In genomic region chr16:88368994-88369393, GRCh38 we compare ENCODE assay signal across 16 cellular contexts. TPM values are rescaled to one million over a fixed set of nuclear protein-coding genes. Genes with fewer than 3 reads are reported as not detected.
DNase-seq lines count a peak whose midpoint lies in the region; ATAC-seq and TF ChIP-seq lines count a peak whose summit lies in the region.
"Had no signal": no experiment of that assay in that cellular context is flagged by ENCODE, and none has a peak within 500 bp of the region (broad histone marks: within the 10 kb centered on the region; RNA-seq: fewer than 3 reads in every experiment).

No MANE protein-coding gene starts in this region.

- no peaks in the 10 kb centered on the region for H3K9me3 Mint-ChIP-seq in chondrocyte (ENCODE audit: low read depth)
- H3K9me3 Mint-ChIP-seq: CD4-positive, alpha-beta T cell had no signal

- intact Hi-C loops in right cardiac atrium (cut with DNase I) = no loop called here
- intact Hi-C loops in posterior vena cava (cut with DNase I) = no loop called here

- no peaks in the 10 kb centered on the region for H3K9me3 ChIP-seq in right cardiac atrium (ENCODE audit: control insufficient read depth, low read length)
- no peaks in the 10 kb centered on the region for H3K9me3 ChIP-seq in right atrium auricular region
- H3K9me3 ChIP-seq: BE2C, HAP-1 had no signal

- no peak overlapping the region for H3K27ac Mint-ChIP-seq in chondrocyte (ENCODE audit: unreplicated experiment)
- H3K27ac Mint-ChIP-seq: CD4-positive, alpha-beta T cell had no signal

- no peaks in the 10 kb centered on the region for H3K36me3 Mint-ChIP-seq in chondrocyte (ENCODE audit: low read depth)

- ATAC-seq in right cardiac atrium = no peak
- ATAC-seq: GM12878 had no signal

- no peaks in the 10 kb centered on the region for H3K36me3 ChIP-seq in right atrium auricular region
- H3K36me3 ChIP-seq: BE2C, HAP-1 had no signal

- no peaks in the 10 kb centered on the region for H3K27me3 Mint-ChIP-seq in chondrocyte (ENCODE audit: low read depth)

- no peaks in the 10 kb centered on the region for H3K27me3 ChIP-seq in right cardiac atrium (ENCODE audit: control insufficient read depth, insufficient read depth)
- no peaks in the 10 kb centered on the region for H3K27me3 ChIP-seq in right atrium auricular region
- H3K27me3 ChIP-seq: BE2C had no signal

- TF ChIP-seq CTCF in right atrium auricular region (IDR thresholded peaks at IDR 0.05) = no peak
- no peak for TF ChIP-seq CTCF in chondrocyte (IDR thresholded peaks at IDR 0.05)

- DNase-seq in right cardiac atrium = peak in 2 of 3 donors; percentile 18 to 20
- no peak for DNase-seq in right atrium auricular region (ENCODE audit: low spot score)
- DNase-seq in NCI-H526 (lab: John Stamatoyannopoulos, UW) = peak; percentile 85 to 91
- peak; percentile 46 for DNase-seq in chondrocyte (ENCODE audit: low spot score)
- peak; percentile 69 for DNase-seq in posterior vena cava (ENCODE audit: low spot score)
- DNase-seq in DMS53 treated with DMSO at 0.1 percent for 48 hours (lab: John Stamatoyannopoulos, UW; ENCODE audit: unreplicated experiment) = no peak
- DNase-seq in NCI-H226 = no peak
- DNase-seq in activated naive CD4-positive, alpha-beta T cell treated with anti-CD3 and anti-CD28 coated beads, Interleukin-2, amount 50 U/mL, for 16 hours = no peak
- DNase-seq: ACHN; BE2C; C1 segment of cervical spinal cord; CD4-positive, alpha-beta T cell; DND-41; EL had no signal

- 92% methylated on average over 7 of the region's 7 CpGs for WGBS in right cardiac atrium

- no peak overlapping the region for H3K27ac ChIP-seq in right cardiac atrium (ENCODE audit: low read length)
- H3K27ac ChIP-seq in right atrium auricular region = no peak overlapping the region

- H3K4me3 ChIP-seq in right cardiac atrium (ENCODE audit: low read length) (no peak overlapping the region), right atrium auricular region (no peak overlapping the region)
- H3K4me3 ChIP-seq: GM12878, HAP-1 had no signal

- no peak overlapping the region for H3K4me3 Mint-ChIP-seq in chondrocyte (ENCODE audit: unreplicated experiment)
- H3K4me3 Mint-ChIP-seq: CD4-positive, alpha-beta T cell had no signal

- H3K4me1 Mint-ChIP-seq in chondrocyte (ENCODE audit: low read depth) = peaks cover 3% of the 10 kb centered on the region

- H3K4me1 ChIP-seq in right cardiac atrium (ENCODE audit: control insufficient read depth, insufficient read depth, low read length) (no peaks in the 10 kb centered on the region), right atrium auricular region (no peaks in the 10 kb centered on the region)
- H3K4me1 ChIP-seq: BE2C, HAP-1 had no signal

RNA-seq across cellular contexts. Expression of gene ZNF469, which starts 13.8 kb away (rescaled TPM):
- 1 to 10 TPM; 1.3 to 1.9 (median 1.8) TPM for total RNA-seq in right cardiac atrium
- 0.84 TPM for polyA plus RNA-seq in right cardiac atrium
- under 1 TPM; 0.56 to 0.83 TPM for total RNA-seq in right atrium auricular region
- total RNA-seq in chondrocyte = 19.0 to 62.8 TPM (median 60.5 TPM) in 3 replicates
- total RNA-seq in posterior vena cava = 1 to 10 TPM; 2.9 to 6.2 TPM

Comparison
In these comparisons a context has a peak if more than half of its experiments do, and no peak if none do; other contexts are left out.
1. DNase-seq: peak in right cardiac atrium (2 of 3), NCI-H526 (2 of 2), chondrocyte (single experiment) and posterior vena cava (single experiment); none in right atrium auricular region (single experiment), DMS53 treated with DMSO at 0.1 percent for 48 hours (single experiment), NCI-H226 (single experiment) and activated naive CD4-positive, alpha-beta T cell treated with anti-CD3 and anti-CD28 coated beads, Interleukin-2, amount 50 U/mL, for 16 hours (single experiment).